Comparison of ENCODE assay signal across 1 cellular context in the genomic region with DNA sequence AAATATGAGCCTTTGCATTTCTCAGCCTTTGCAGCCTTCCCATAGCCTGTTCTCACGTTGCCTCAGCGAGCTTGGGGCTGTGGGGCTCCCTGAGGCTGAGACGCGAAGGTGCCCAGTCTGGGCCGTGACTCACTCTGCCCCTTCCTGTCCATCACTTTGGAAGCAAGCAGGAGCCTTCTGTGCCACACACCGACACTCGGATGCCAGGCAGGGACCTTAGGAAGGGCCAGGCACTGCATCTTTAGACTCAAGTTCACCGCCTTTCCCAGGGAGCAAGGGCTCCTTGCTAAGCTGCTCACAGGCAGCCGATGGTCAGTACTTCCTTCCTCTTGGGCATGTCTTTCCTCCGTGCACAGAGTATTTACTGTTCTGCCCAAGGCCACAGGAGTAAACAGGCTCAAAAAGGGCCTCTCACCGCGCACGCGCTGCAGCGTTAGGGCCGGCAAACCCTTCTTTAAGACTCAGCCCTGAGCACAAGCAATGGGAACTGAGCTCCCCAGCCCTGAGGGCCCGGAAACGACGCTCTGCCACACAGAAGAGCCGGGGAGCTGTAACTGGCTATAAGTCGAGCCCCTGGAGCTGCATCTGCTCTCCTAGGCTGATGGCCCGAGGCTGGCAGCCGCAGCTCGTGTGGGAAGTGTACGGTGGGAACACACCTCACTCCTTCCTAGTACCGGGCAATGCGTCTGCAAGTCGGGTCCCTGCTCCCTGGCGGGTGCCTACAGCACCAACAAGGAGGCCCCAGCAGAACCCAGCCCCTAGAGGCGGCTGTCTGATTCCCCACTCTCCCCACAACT.
TF ChIP-seq lines count a peak whose summit lies in the region.

No MANE protein-coding gene starts in this region.

TF ChIP-seq in GM12878, 131 proteins besides CTCF, POLR2A, EP300 and RAD21:
- TF ChIP-seq, protein P1, sequence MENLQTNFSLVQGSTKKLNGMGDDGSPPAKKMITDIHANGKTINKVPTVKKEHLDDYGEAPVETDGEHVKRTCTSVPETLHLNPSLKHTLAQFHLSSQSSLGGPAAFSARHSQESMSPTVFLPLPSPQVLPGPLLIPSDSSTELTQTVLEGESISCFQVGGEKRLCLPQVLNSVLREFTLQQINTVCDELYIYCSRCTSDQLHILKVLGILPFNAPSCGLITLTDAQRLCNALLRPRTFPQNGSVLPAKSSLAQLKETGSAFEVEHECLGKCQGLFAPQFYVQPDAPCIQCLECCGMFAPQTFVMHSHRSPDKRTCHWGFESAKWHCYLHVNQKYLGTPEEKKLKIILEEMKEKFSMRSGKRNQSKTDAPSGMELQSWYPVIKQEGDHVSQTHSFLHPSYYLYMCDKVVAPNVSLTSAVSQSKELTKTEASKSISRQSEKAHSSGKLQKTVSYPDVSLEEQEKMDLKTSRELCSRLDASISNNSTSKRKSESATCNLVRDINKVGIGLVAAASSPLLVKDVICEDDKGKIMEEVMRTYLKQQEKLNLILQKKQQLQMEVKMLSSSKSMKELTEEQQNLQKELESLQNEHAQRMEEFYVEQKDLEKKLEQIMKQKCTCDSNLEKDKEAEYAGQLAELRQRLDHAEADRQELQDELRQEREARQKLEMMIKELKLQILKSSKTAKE (IDR thresholded peaks at IDR 0.05; ENCODE audit: low read depth, poor library complexity, severe bottlenecking): no peak
- TF ChIP-seq CBFB (IDR thresholded peaks at IDR 0.05; ENCODE audit: low read depth) (no peak), ZNF622 (IDR thresholded peaks at IDR 0.05) (no peak), RUNX3 (IDR thresholded peaks at IDR 0.05; ENCODE audit: low read length) (no peak), FOXK2 (IDR thresholded peaks at IDR 0.05) (no peak), CREM (IDR thresholded peaks at IDR 0.05; ENCODE audit: low read depth) (no peak), MTA2 (IDR thresholded peaks at IDR 0.05; ENCODE audit: low read depth) (no peak), BACH1 (IDR thresholded peaks at IDR 0.05; ENCODE audit: borderline replicate concordance) (no peak), PAX5 (IDR thresholded peaks at IDR 0.05; ENCODE audit: borderline replicate concordance, low read depth, low read length) (no peak), ZNF274 (IDR thresholded peaks at IDR 0.05; ENCODE audit: insufficient read depth, insufficient read length) (no peak), EGR1 (IDR thresholded peaks at IDR 0.05; ENCODE audit: borderline replicate concordance in 1 of 2, low read depth in 2 of 2, low read length in 2 of 2) (no peak), PAX8 (IDR thresholded peaks at IDR 0.05) (no peak), GATAD2B (conservative IDR thresholded peaks at IDR 0.05; ENCODE audit: low read depth) (no peak), EED (IDR thresholded peaks at IDR 0.05; ENCODE audit: low read depth) (no peak), NBN (IDR thresholded peaks at IDR 0.05) (no peak)
- TF ChIP-seq, protein P2, sequence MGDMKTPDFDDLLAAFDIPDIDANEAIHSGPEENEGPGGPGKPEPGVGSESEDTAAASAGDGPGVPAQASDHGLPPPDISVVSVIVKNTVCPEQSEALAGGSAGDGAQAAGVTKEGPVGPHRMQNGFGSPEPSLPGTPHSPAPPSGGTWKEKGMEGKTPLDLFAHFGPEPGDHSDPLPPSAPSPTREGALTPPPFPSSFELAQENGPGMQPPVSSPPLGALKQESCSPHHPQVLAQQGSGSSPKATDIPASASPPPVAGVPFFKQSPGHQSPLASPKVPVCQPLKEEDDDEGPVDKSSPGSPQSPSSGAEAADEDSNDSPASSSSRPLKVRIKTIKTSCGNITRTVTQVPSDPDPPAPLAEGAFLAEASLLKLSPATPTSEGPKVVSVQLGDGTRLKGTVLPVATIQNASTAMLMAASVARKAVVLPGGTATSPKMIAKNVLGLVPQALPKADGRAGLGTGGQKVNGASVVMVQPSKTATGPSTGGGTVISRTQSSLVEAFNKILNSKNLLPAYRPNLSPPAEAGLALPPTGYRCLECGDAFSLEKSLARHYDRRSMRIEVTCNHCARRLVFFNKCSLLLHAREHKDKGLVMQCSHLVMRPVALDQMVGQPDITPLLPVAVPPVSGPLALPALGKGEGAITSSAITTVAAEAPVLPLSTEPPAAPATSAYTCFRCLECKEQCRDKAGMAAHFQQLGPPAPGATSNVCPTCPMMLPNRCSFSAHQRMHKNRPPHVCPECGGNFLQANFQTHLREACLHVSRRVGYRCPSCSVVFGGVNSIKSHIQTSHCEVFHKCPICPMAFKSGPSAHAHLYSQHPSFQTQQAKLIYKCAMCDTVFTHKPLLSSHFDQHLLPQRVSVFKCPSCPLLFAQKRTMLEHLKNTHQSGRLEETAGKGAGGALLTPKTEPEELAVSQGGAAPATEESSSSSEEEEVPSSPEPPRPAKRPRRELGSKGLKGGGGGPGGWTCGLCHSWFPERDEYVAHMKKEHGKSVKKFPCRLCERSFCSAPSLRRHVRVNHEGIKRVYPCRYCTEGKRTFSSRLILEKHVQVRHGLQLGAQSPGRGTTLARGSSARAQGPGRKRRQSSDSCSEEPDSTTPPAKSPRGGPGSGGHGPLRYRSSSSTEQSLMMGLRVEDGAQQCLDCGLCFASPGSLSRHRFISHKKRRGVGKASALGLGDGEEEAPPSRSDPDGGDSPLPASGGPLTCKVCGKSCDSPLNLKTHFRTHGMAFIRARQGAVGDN (IDR thresholded peaks at IDR 0.05): no peak
- TF ChIP-seq, protein P3, sequence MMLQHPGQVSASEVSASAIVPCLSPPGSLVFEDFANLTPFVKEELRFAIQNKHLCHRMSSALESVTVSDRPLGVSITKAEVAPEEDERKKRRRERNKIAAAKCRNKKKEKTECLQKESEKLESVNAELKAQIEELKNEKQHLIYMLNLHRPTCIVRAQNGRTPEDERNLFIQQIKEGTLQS (IDR thresholded peaks at IDR 0.05; ENCODE audit: borderline replicate concordance, extremely low read depth, low read depth, low read length): no peak
TF ChIP-seq in GM12878: peak in this region for 0.
